In genomic region chr1:179877586-179878265, GRCh38 we compare ENCODE assay signal across 8 cellular contexts. TPM values are rescaled to one million over a fixed set of nuclear protein-coding genes. Genes with fewer than 3 reads are reported as not detected.
DNase-seq lines count a peak whose midpoint lies in the region; ATAC-seq and TF ChIP-seq lines count a peak whose summit lies in the region.

Gene TOR1AIP2 (minus strand): TSS chr1:179877803. CDS start chr1:179852665, 25,138 bp downstream.

- H3K36me3 Mint-ChIP-seq in activated CD4-positive, alpha-beta T cell treated with anti-CD3 and anti-CD28 coated beads, Interleukin-2, amount 10 ng/mL, durations not matched to agents 7 days and 5 days (ENCODE audit: low read depth): peaks cover 19% of the 10 kb centered on the region

- H3K4me1 Mint-ChIP-seq in activated CD4-positive, alpha-beta T cell treated with anti-CD3 and anti-CD28 coated beads, Interleukin-2, amount 10 ng/mL, durations not matched to agents 7 days and 5 days: peaks cover 59% of the 10 kb centered on the region

- no peaks in the 10 kb centered on the region for H3K27me3 ChIP-seq in BE2C

- H3K4me1 ChIP-seq in BE2C: no peaks in the 10 kb centered on the region

- peak; percentile 61 for ATAC-seq in HG03442 (IDR thresholded peaks at IDR 0.05; ENCODE audit: unreplicated experiment)
- peak; percentile 73 for ATAC-seq in left lobe of liver

- peak within 1 kb of the TSS; percentile 92 for H3K4me3 ChIP-seq in BE2C (ENCODE audit: low read depth, low read length)

- no peaks in the 10 kb centered on the region for H3K9me3 Mint-ChIP-seq in activated CD4-positive, alpha-beta T cell treated with anti-CD3 and anti-CD28 coated beads, Interleukin-2, amount 10 ng/mL, durations not matched to agents 7 days and 5 days

- CTCF ChIA-PET in activated CD4-positive, alpha-beta T cell treated with anti-CD3 and anti-CD28 coated beads, Interleukin-2, amount 10 ng/mL, durations not matched to agents 7 days and 5 days (lab: Charles Lee): no interaction called here

- no peaks in the 10 kb centered on the region for H3K9me3 ChIP-seq in BE2C

- POLR2A ChIA-PET in activated CD4-positive, alpha-beta T cell treated with anti-CD3 and anti-CD28 coated beads, Interleukin-2, amount 10 ng/mL, durations not matched to agents 7 days and 5 days (lab: Charles Lee): no interaction called here

- H3K27me3 Mint-ChIP-seq in activated CD4-positive, alpha-beta T cell treated with anti-CD3 and anti-CD28 coated beads, Interleukin-2, amount 10 ng/mL, durations not matched to agents 7 days and 5 days: no peaks in the 10 kb centered on the region

- peak within 1 kb of the TSS; percentile 93 for H3K27ac Mint-ChIP-seq in activated CD4-positive, alpha-beta T cell treated with anti-CD3 and anti-CD28 coated beads, Interleukin-2, amount 10 ng/mL, durations not matched to agents 7 days and 5 days

- DNase-seq in BE2C: peak; percentile 92
- DNase-seq in GM19238 (ENCODE audit: insufficient read length, low spot score): peak; percentile 67
- peak; percentile 95 to 99 for DNase-seq in NCI-H526 (lab: John Stamatoyannopoulos, UW)
- peak; percentile 91 for DNase-seq in activated CD4-positive, alpha-beta T cell treated with anti-CD3 and anti-CD28 coated beads, Interleukin-2, amount 10 ng/mL, durations not matched to agents 7 days and 5 days
- peak; percentile 33 for DNase-seq in cortex of kidney (lab: John Stamatoyannopoulos, UW)
- peak; percentile 94 for DNase-seq in left lobe of liver (ENCODE audit: low spot score)
- DNase-seq in stimulated activated CD4-positive, alpha-beta T cell treated with anti-CD3 and anti-CD28 coated beads, Interleukin-2, amount 100 ng/mL, for 48 hours: peak; percentile 84 to 87

- H3K4me3 Mint-ChIP-seq in activated CD4-positive, alpha-beta T cell treated with anti-CD3 and anti-CD28 coated beads, Interleukin-2, amount 10 ng/mL, durations not matched to agents 7 days and 5 days: peak within 1 kb of the TSS; percentile 85

- no peak for TF ChIP-seq CTCF in BE2C (IDR thresholded peaks at IDR 0.05; ENCODE audit: low read depth, low read length)

- peaks cover 32% of the 10 kb centered on the region for H3K36me3 ChIP-seq in BE2C

RNA-seq across cellular contexts. Expression of gene TOR1AIP2, which starts in this region (rescaled TPM):
- polyA plus RNA-seq in BE2C (2012; ENCODE audit: insufficient read depth, insufficient read length, low read depth): 13.5 TPM
- 10 to 100 TPM; 49.2 to 49.3 TPM for total RNA-seq in activated CD4-positive, alpha-beta T cell treated with anti-CD3 and anti-CD28 coated beads, Interleukin-2, amount 10 ng/mL, durations not matched to agents 7 days and 5 days
- total RNA-seq in left lobe of liver: 84.1 TPM

Comparison
In these comparisons a context has a peak if more than half of its experiments do, and no peak if none do; other contexts are left out.
1. Peak in every context shown above with its lines: DNase-seq, ATAC-seq and H3K4me3 ChIP-seq.
2. DNase-seq: peak in every context shown above with its lines; median percentile 97 in NCI-H526; 94 in left lobe of liver; 92 in BE2C; 91 in activated CD4-positive, alpha-beta T cell treated with anti-CD3 and anti-CD28 coated beads, Interleukin-2, amount 10 ng/mL, durations not matched to agents 7 days and 5 days; 86 in stimulated activated CD4-positive, alpha-beta T cell treated with anti-CD3 and anti-CD28 coated beads, Interleukin-2, amount 100 ng/mL, for 48 hours; 67 in GM19238; 33 in cortex of kidney.